1 cellular context compared by ENCODE assay signal in the genomic region with DNA sequence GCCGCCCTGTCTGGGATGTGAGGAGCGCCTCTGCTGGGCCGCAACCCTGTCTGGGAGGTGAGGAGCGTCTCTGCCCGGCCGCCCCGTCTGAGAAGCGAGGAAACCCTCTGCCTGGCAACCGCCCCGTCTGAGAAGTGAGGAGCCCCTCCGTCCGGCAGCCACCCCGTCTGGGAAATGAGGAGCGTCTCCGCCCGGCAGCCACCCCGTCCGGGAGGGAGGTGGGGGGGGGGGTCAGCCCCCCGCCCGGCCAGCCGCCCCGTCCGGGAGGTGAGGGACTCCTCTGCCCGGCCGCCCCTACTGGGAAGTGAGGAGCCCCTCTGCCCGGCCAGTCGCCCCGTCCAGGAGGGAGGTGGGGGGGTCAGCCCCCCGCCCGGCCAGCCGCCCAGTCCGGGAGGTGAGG.
DNase-seq lines count a peak whose midpoint lies in the region.

No MANE protein-coding gene starts in this region.

- peak; percentile 8 for DNase-seq in activated gamma-delta T cell (lab: John Stamatoyannopoulos, UW)
